8 cellular contexts compared by ENCODE assay signal in genomic region chr12:106955377-106956047, GRCh38. TPM values are rescaled to one million over a fixed set of nuclear protein-coding genes. Genes with fewer than 3 reads are reported as not detected.
DNase-seq lines count a peak whose midpoint lies in the region; ATAC-seq and TF ChIP-seq lines count a peak whose summit lies in the region.

Gene TMEM263 (plus strand): TSS chr12:106955907. CDS start chr12:106967117, 11,210 bp downstream.

- DNase-seq in DMS 273 (lab: John Stamatoyannopoulos, UW; ENCODE audit: unreplicated experiment) (peak; percentile 96), OCI-LY7 (ENCODE audit: low spot score) (peak; percentile 95), erythroblast (lab: John Stamatoyannopoulos, UW) (peak; percentile 95)
- peak; percentile 92 for DNase-seq in activated T-cell treated with anti-CD3 and anti-CD28 coated beads, Interleukin-2, amount 50 U/mL, for 1 hour
- DNase-seq in stimulated activated CD8-positive, alpha-beta memory T cell treated with anti-CD3 and anti-CD28 coated beads, Interleukin-4, amount 100 ng/mL, for 4 hours (ENCODE audit: low read depth in 2 of 2, low spot score in 1 of 2) = peak; percentile 72 to 91

- peak within 1 kb of the TSS; percentile 84 for H3K4me2 ChIP-seq in OCI-LY7 (ENCODE audit: low read length)

- H3K27me3 ChIP-seq in HUES64 (ENCODE audit: insufficient read depth, low read length) (peaks cover 14% of the 10 kb centered on the region), mucosa of rectum (ENCODE audit: control insufficient read depth in 2 of 2, insufficient read depth in 2 of 2, low read length in 2 of 2) (no peaks in the 10 kb centered on the region)

- no peaks in the 10 kb centered on the region for H3K9me2 ChIP-seq in OCI-LY7 (ENCODE audit: insufficient read depth, low read length)

- peaks cover 42% of the 10 kb centered on the region for H3K79me2 ChIP-seq in OCI-LY7 (ENCODE audit: insufficient read depth, low read depth, low read length)

- H3K4me1 ChIP-seq in HUES64 (ENCODE audit: insufficient read depth, low read length) (peaks cover 5% of the 10 kb centered on the region; the same call in 1 of the 2 replicates), OCI-LY7 (ENCODE audit: insufficient read depth, low read length, poor library complexity, severe bottlenecking) (peaks cover 26% of the 10 kb centered on the region), mucosa of rectum (ENCODE audit: control insufficient read depth in 2 of 2, insufficient read depth in 2 of 2, low read length in 2 of 2) (peaks cover 0 to 16% of the 10 kb centered on the region in 2 donors)

- CTCF ChIA-PET in OCI-LY7 (lab: Charles Lee; ENCODE audit: unreplicated experiment) = interaction anchor here (0.6 kb wide), 3 partner anchors 195 to 1609 kb away, joined by 3 to 9 read pairs (median 5); partner anchors contain the start of gene POLR3B

- H2AFZ ChIP-seq in OCI-LY7 (ENCODE audit: low read length) = peak within 1 kb of the TSS; percentile 86

- TF ChIP-seq POLR2A in erythroblast (IDR thresholded peaks at IDR 0.05; ENCODE audit: low read length) = peak; percentile 51

- H4K20me1 ChIP-seq in OCI-LY7 (ENCODE audit: insufficient read depth, low read length) = no peaks in the 10 kb centered on the region

- no peak for TF ChIP-seq CTCF in OCI-LY7 (conservative IDR thresholded peaks at IDR 0.05; ENCODE audit: low read length)

- H3K36me3 ChIP-seq in HUES64 (ENCODE audit: insufficient read depth, low read length) = 0 out of 2 replicates have a peak, but pooled peaks cover 2% of the 10 kb centered on the region
- peaks cover 15% of the 10 kb centered on the region for H3K36me3 ChIP-seq in OCI-LY7 (ENCODE audit: insufficient read depth, low read length)
- H3K36me3 ChIP-seq in mucosa of rectum (ENCODE audit: control insufficient read depth in 2 of 2, insufficient read depth in 2 of 2, low read length in 2 of 2) = no peaks in the 10 kb centered on the region

- WGBS in HUES64 = under 1% methylated on average over 88 of the region's 88 CpGs

- no peaks in the 10 kb centered on the region for H3K9me3 ChIP-seq in HUES64 (ENCODE audit: insufficient read depth, low read depth, low read length)
- H3K9me3 ChIP-seq in OCI-LY7 (ENCODE audit: low read length) = no peaks in the 10 kb centered on the region
- no peaks in the 10 kb centered on the region for H3K9me3 ChIP-seq in mucosa of rectum (ENCODE audit: control insufficient read depth in 2 of 2, low read length in 2 of 2)

- H3K9ac ChIP-seq in HUES64 (ENCODE audit: low read depth, low read length) = peak within 1 kb of the TSS; percentile 93
- peak within 1 kb of the TSS; percentile 92 to 97 for H3K9ac ChIP-seq in mucosa of rectum (ENCODE audit: low read depth in 1 of 2, low read length in 2 of 2)

- H3K27ac ChIP-seq in HUES64 (ENCODE audit: low read depth, low read length) (peak within 1 kb of the TSS; percentile 94; the same call in 1 of the 2 replicates), OCI-LY7 (ENCODE audit: low read depth, low read length, poor library complexity, severe bottlenecking) (peak within 1 kb of the TSS; percentile 82), mucosa of rectum (ENCODE audit: low read depth in 2 of 2, low read length in 2 of 2) (peak within 1 kb of the TSS; percentile 93 to 95)

- POLR2A ChIA-PET in OCI-LY7 (lab: Charles Lee) = interaction anchor here (0.6 to 2.8 kb wide), 7 partner anchors 31 to 1695 kb away, joined by 3 to 8 read pairs (median 3); partner anchors contain the start of gene MTERF2

- no TSS peak for BruUV-seq in OCI-LY7 (replicated peaks; lab: Mats Ljungman, UMichigan)

- ATAC-seq in GM21447 (IDR thresholded peaks at IDR 0.05; ENCODE audit: unreplicated experiment) = peak; percentile 65

- peak within 1 kb of the TSS; percentile 94 for H3K4me3 ChIP-seq in HUES64 (ENCODE audit: low read length)
- H3K4me3 ChIP-seq in OCI-LY7 (ENCODE audit: low read depth, low read length, poor library complexity, severe bottlenecking) = peak within 1 kb of the TSS; percentile 80
- peak within 1 kb of the TSS; percentile 95 to 98 for H3K4me3 ChIP-seq in mucosa of rectum (ENCODE audit: low read length in 2 of 2)

- intact Hi-C loops in OCI-LY7 (cut with micrococcal nuclease; ENCODE audit: unreplicated experiment) = loop anchor here (1.0 to 10.0 kb wide), 7 partner anchors 19 to 1679 kb away; partner anchors contain the start of genes CKAP4, MTERF2, POLR3B and SELPLG

RNA-seq across cellular contexts. Expression of gene TMEM263, which starts in this region (rescaled TPM):
- 8.7 TPM for polyA plus RNA-seq in HUES64 (2013, experiment 1 of 2)
- polyA plus RNA-seq in HUES64 (2013, experiment 2 of 2) = 12.4 TPM
- 34.1 and 43.9 TPM in 2 replicates for total RNA-seq in OCI-LY7 (2014; rRNA removed; shearing (Covaris generic))
- total RNA-seq in OCI-LY7 (2022) = 60.0 and 83.6 TPM in 2 replicates

Comparison
In these comparisons a context has a peak if more than half of its experiments do, and no peak if none do; other contexts are left out.
1. Peak in every context shown above with its lines: DNase-seq, ATAC-seq, H3K4me3 ChIP-seq and H3K27ac ChIP-seq.